Comparison of ENCODE assay signal across 1 cellular context in the genomic region with DNA sequence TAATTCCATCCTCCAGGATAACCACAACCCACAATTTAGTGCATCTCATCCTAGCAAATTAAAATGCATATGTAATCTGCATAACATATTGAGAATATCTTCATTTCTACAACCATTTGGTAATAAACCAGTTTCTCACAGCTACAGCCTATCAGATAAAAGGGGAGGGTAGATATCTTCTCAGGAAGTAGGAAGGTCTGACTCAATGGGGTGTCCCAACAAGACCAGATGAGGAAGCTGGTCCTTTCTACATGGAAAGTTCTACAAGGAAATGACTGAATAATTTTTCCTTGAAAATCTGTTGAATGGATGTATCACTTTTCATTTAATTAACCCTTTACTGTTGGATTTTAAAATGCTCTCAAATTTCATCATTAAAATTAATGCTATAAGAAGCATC.
TF ChIP-seq lines count a peak whose summit lies in the region.

No MANE protein-coding gene starts in this region.

TF ChIP-seq in A549, 52 proteins besides CTCF, POLR2A, EP300 and RAD21 (continued from another document):
- TF ChIP-seq JUNB (IDR thresholded peaks at IDR 0.05) (no peak), HOXB13 (CRISPR knock-in tag; IDR thresholded peaks at IDR 0.05; ENCODE audit: low read depth) (no peak), HOXB5 (CRISPR knock-in tag; IDR thresholded peaks at IDR 0.05) (no peak), TFCP2L1 (CRISPR knock-in tag; IDR thresholded peaks at IDR 0.05) (no peak), TP53 (CRISPR knock-in tag; IDR thresholded peaks at IDR 0.05) (no peak), KDM1A (IDR thresholded peaks at IDR 0.05; ENCODE audit: low read depth) (no peak), RCOR1 (IDR thresholded peaks at IDR 0.05; ENCODE audit: low read depth, low read length) (no peak), NPAS2 (CRISPR knock-in tag; IDR thresholded peaks at IDR 0.05; ENCODE audit: borderline replicate concordance) (no peak), FOSB (CRISPR knock-in tag; IDR thresholded peaks at IDR 0.05) (no peak), MAZ (IDR thresholded peaks at IDR 0.05; ENCODE audit: borderline replicate concordance, low read depth, low read length) (no peak), NFE2L2 (conservative IDR thresholded peaks at IDR 0.05; ENCODE audit: low read length) (no peak), CBX8 (IDR thresholded peaks at IDR 0.05) (no peak), CHD4 (IDR thresholded peaks at IDR 0.05; ENCODE audit: borderline replicate concordance) (no peak)
- TF ChIP-seq, protein P1, sequence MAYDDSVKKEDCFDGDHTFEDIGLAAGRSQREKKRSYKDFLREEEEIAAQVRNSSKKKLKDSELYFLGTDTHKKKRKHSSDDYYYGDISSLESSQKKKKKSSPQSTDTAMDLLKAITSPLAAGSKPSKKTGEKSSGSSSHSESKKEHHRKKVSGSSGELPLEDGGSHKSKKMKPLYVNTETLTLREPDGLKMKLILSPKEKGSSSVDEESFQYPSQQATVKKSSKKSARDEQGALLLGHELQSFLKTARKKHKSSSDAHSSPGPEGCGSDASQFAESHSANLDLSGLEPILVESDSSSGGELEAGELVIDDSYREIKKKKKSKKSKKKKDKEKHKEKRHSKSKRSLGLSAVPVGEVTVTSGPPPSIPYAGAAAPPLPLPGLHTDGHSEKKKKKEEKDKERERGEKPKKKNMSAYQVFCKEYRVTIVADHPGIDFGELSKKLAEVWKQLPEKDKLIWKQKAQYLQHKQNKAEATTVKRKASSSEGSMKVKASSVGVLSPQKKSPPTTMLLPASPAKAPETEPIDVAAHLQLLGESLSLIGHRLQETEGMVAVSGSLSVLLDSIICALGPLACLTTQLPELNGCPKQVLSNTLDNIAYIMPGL (CRISPR knock-in tag; IDR thresholded peaks at IDR 0.05; ENCODE audit: borderline replicate concordance): no peak
- TF ChIP-seq, protein P2, sequence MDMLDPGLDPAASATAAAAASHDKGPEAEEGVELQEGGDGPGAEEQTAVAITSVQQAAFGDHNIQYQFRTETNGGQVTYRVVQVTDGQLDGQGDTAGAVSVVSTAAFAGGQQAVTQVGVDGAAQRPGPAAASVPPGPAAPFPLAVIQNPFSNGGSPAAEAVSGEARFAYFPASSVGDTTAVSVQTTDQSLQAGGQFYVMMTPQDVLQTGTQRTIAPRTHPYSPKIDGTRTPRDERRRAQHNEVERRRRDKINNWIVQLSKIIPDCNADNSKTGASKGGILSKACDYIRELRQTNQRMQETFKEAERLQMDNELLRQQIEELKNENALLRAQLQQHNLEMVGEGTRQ (IDR thresholded peaks at IDR 0.05): no peak
- TF ChIP-seq, protein P3, sequence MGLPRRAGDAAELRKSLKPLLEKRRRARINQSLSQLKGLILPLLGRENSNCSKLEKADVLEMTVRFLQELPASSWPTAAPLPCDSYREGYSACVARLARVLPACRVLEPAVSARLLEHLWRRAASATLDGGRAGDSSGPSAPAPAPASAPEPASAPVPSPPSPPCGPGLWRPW (IDR thresholded peaks at IDR 0.05): no peak
TF ChIP-seq in A549: peak in this region for 0.
